16 cellular contexts compared by ENCODE assay signal in genomic region chrX:22357621-22358020, GRCh38.
"Had no signal": no experiment of that assay in that cellular context is flagged by ENCODE, and none has a peak within 500 bp of the region (broad histone marks: within the 10 kb centered on the region; RNA-seq: fewer than 3 reads in every experiment).

No MANE protein-coding gene starts in this region.

- ATAC-seq: effector memory CD8-positive, alpha-beta T cell; heart left ventricle; left lobe of liver; naive thymus-derived CD8-positive, alpha-beta T cell had no signal

- H3K27ac ChIP-seq: heart left ventricle, ovary, right atrium auricular region, sigmoid colon had no signal

- FAIRE-seq: frontal cortex, urothelium cell line had no signal

- H3K36me3 ChIP-seq: heart left ventricle, ovary, right atrium auricular region, sigmoid colon had no signal

- H3K4me3 ChIP-seq: heart left ventricle, ovary, right atrium auricular region, sigmoid colon, smooth muscle cell had no signal

- DNase-seq: effector memory CD8-positive, alpha-beta T cell; erythroblast; heart left ventricle; hippocampal formation; islet precursor cell; mammary epithelial cell; naive thymus-derived CD8-positive, alpha-beta T cell; ovary; sigmoid colon; stimulated activated CD4-positive, alpha-beta T cell treated with anti-CD3 and anti-CD28 coated beads, Interleukin-2, amount 100 ng/mL, for 48 hours; stimulated activated naive CD4-positive, alpha-beta T cell treated with Interleukin-2 at 50 U/mL for 16 hours had no signal

- H3K27me3 ChIP-seq: heart left ventricle, ovary, right atrium auricular region, sigmoid colon had no signal
